ENCODE assay signal across 16 cellular contexts in genomic region chr5:145787996-145788395, GRCh38.
"Had no signal": no experiment of that assay in that cellular context is flagged by ENCODE, and none has a peak within 500 bp of the region (broad histone marks: within the 10 kb centered on the region; RNA-seq: fewer than 3 reads in every experiment).

No MANE protein-coding gene starts in this region.

- ATAC-seq: activated T-cell treated with anti-CD3 and anti-CD28 coated beads, Interleukin-2, amount 50 U/mL, for 4 hours; Panc1 had no signal

- DNase-seq: activated CD4-positive, alpha-beta memory T cell treated with anti-CD3 and anti-CD28 coated beads for 36 hours; activated CD4-positive, alpha-beta T cell treated with anti-CD3 and anti-CD28 coated beads, Interleukin-2, amount 10 ng/mL, durations not matched to agents 7 days and 5 days; activated CD4-positive, CD25-positive, alpha-beta regulatory T cell; activated CD8-positive, alpha-beta memory T cell treated with anti-CD3 and anti-CD28 coated beads for 24 hours; activated effector memory CD4-positive, alpha-beta T cell treated with anti-CD3 and anti-CD28 coated beads, Interleukin-2, amount 50 U/mL, for 16 hours; activated naive CD4-positive, alpha-beta T cell treated with Interleukin-2 at 50 U/mL for 16 hours; activated T-cell treated with anti-CD3 and anti-CD28 coated beads, Interleukin-2, amount 50 U/mL, for 4 hours; caudate nucleus; NCI-H1436 treated with DMSO at 0.1 percent for 48 hours; NCI-H187; NCI-H2081; NCI-H510A treated with DMSO at 0.1 percent for 48 hours; NK-92 treated with Interleukin-12 subunit alpha and Interleukin-12 subunit beta, amount 100 ng/mL, for 24 hours; OCI-M1; T-helper 1 cell had no signal
